30 cellular contexts compared by ENCODE assay signal in the genomic region with DNA sequence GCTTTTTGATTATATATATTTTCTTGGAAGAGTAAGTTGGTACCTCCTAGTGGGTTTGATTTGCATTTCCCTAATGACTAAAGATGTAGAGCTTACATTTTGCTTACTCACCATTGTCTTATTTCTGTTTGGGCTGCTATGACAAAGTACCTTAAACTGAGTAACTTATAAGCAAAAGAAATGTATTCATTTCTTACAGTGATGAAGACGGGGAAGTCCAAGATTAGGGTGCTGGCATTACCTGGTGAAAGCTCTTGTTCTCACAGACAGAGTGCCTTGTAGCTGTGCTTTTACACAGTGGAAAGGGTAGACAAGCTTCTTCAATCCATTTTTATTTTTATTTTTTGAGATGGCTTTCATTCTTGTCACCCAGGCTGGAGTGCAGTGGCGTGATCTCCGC.
"Had no signal": no experiment of that assay in that cellular context is flagged by ENCODE, and none has a peak within 500 bp of the region (broad histone marks: within the 10 kb centered on the region; RNA-seq: fewer than 3 reads in every experiment).

No MANE protein-coding gene starts in this region.

- H3K27me3 ChIP-seq: left lung, neural progenitor cell, neutrophil, ovary, right atrium auricular region, right lobe of liver, tibial nerve, vagina had no signal

- H3K4me2 ChIP-seq: neural progenitor cell, smooth muscle cell had no signal

- H3K36me3 Mint-ChIP-seq: mesothelial cell of epicardium; naive B cell; natural killer cell; neural progenitor cell; stimulated activated naive B cell treated with anti-CD40 and anti-IgM and Interleukin-4, amounts not matched to agents 10 μg/mL and 1 μg/mL and 100 μg/mL, for 72 hours; type B pancreatic cell had no signal

- H3K4me3 ChIP-seq: left lung, lower lobe of right lung, neural progenitor cell, ovary, right atrium auricular region, right lobe of liver, smooth muscle cell, tibial nerve, vagina had no signal

- H3K9ac ChIP-seq: neural progenitor cell had no signal

- ATAC-seq: left colon; left lung; lower lobe of right lung; natural killer cell; right lobe of liver; stimulated activated naive B cell treated with anti-CD40 and anti-IgM and Interleukin-4, amounts not matched to agents 10 μg/mL and 1 μg/mL and 100 μg/mL, for 72 hours had no signal

- H3K27me3 Mint-ChIP-seq: naive B cell; progenitor cell of endocrine pancreas; stimulated activated naive B cell treated with anti-CD40 and anti-IgM and Interleukin-4, amounts not matched to agents 10 μg/mL and 1 μg/mL and 100 μg/mL, for 72 hours; stimulated activated naive CD8-positive, alpha-beta T cell treated with anti-CD3 and anti-CD28 coated beads, Interleukin-15, Interleukin-2, amounts not matched to agents 100 ng/mL and 50 ng/mL, for 24 hours; type B pancreatic cell had no signal

- H3K4me3 Mint-ChIP-seq: immature natural killer cell; mesothelial cell of epicardium; naive B cell; natural killer cell; nephron progenitor cell; neural progenitor cell; stimulated activated naive B cell treated with anti-CD40 and anti-IgM and Interleukin-4, amounts not matched to agents 10 μg/mL and 1 μg/mL and 100 μg/mL, for 72 hours; stimulated activated naive CD8-positive, alpha-beta T cell treated with anti-CD3 and anti-CD28 coated beads, Interleukin-15, Interleukin-2, amounts not matched to agents 100 ng/mL and 50 ng/mL, for 24 hours; type B pancreatic cell had no signal

- H3K36me3 ChIP-seq: left lung, lower lobe of right lung, neural progenitor cell, neutrophil, ovary, right atrium auricular region, right lobe of liver, tibial nerve, vagina had no signal

- DNase-seq: hypothalamus; immature natural killer cell; kidney; left colon; left lung; lower lobe of right lung; mammary epithelial cell; mesenchymal stem cell; naive B cell; natural killer cell; nephron progenitor cell; occipital lobe; ovary; right lobe of liver; stimulated activated CD4-positive, alpha-beta T cell treated with anti-CD3 and anti-CD28 coated beads, Interleukin-1b, Interleukin-23, amount 100 ng/mL, for 48 hours; stimulated activated CD4-positive, alpha-beta T cell treated with anti-CD3 and anti-CD28 coated beads, Interleukin-2, amount 100 ng/mL, for 48 hours; stimulated activated CD4-positive, alpha-beta T cell treated with anti-CD3 and anti-CD28 coated beads, Interleukin-4, amount 100 ng/mL, for 4 hours; stimulated activated CD8-positive, alpha-beta memory T cell treated with anti-CD3 and anti-CD28 coated beads, Interleukin-4, amount 100 ng/mL, for 48 hours; stimulated activated naive B cell treated with anti-CD40 and anti-IgM and Interleukin-4, amounts not matched to agents 10 μg/mL and 1 μg/mL and 100 μg/mL, for 72 hours; substantia nigra had no signal

- H3K4me1 Mint-ChIP-seq: immature natural killer cell; mesothelial cell of epicardium; naive B cell; natural killer cell; nephron progenitor cell; neural progenitor cell; stimulated activated naive B cell treated with anti-CD40 and anti-IgM and Interleukin-4, amounts not matched to agents 10 μg/mL and 1 μg/mL and 100 μg/mL, for 72 hours had no signal

- H3K9me3 Mint-ChIP-seq: mesothelial cell of epicardium; nephron progenitor cell; neural progenitor cell; stimulated activated naive B cell treated with anti-CD40 and anti-IgM and Interleukin-4, amounts not matched to agents 10 μg/mL and 1 μg/mL and 100 μg/mL, for 72 hours; stimulated activated naive CD8-positive, alpha-beta T cell treated with anti-CD3 and anti-CD28 coated beads, Interleukin-15, Interleukin-2, amounts not matched to agents 100 ng/mL and 50 ng/mL, for 24 hours; type B pancreatic cell had no signal

- H2AFZ ChIP-seq: neural progenitor cell had no signal

- H3K27ac ChIP-seq: left lung, lower lobe of right lung, neural progenitor cell, neutrophil, ovary, right atrium auricular region, right lobe of liver, tibial nerve, vagina had no signal

- H3K27ac Mint-ChIP-seq: immature natural killer cell; mesothelial cell of epicardium; natural killer cell; nephron progenitor cell; neural progenitor cell; progenitor cell of endocrine pancreas; stimulated activated naive B cell treated with anti-CD40 and anti-IgM and Interleukin-4, amounts not matched to agents 10 μg/mL and 1 μg/mL and 100 μg/mL, for 72 hours; stimulated activated naive CD8-positive, alpha-beta T cell treated with anti-CD3 and anti-CD28 coated beads, Interleukin-15, Interleukin-2, amounts not matched to agents 100 ng/mL and 50 ng/mL, for 24 hours; type B pancreatic cell had no signal

- H3K4me1 ChIP-seq: left lung, lower lobe of right lung, neural progenitor cell, right atrium auricular region, right lobe of liver, tibial nerve, vagina had no signal

- H3K9me3 ChIP-seq: left lung, lower lobe of right lung, neutrophil, ovary, right atrium auricular region, right lobe of liver, tibial nerve, vagina had no signal
